1 cellular context compared by ENCODE assay signal in the genomic region with DNA sequence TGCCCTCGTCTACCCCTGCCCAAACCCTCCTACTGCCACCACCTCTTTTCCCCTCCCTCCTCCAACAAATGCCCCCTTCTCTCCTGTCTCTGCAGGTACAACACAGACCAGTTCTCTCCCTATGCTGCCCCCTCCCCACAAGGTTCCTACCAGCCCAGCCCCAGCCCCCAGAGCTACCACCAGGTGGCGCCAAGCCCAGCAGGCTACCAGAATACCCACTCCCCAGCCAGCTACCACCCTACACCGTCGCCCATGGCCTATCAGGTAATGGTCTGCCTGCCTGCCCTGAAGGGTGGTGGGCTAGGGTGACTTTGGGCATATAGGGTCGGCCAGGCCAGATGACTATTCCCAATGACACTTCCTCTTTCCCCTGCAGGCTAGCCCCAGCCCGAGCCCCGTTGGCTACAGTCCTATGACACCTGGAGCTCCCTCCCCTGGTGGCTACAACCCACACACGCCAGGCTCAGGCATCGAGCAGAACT.
TF ChIP-seq lines count a peak whose summit lies in the region.

No MANE protein-coding gene starts in this region.

TF ChIP-seq in HepG2, 621 proteins besides CTCF, POLR2A, EP300 and RAD21:
- TF ChIP-seq SALL1 (CRISPR knock-in tag; IDR thresholded peaks at IDR 0.05), result peak; percentile 40; the same call in 1 of the 2 replicates
- TF ChIP-seq U2AF2 (IDR thresholded peaks at IDR 0.05; ENCODE audit: low read depth, low read length), result no peak
- TF ChIP-seq STAG1 (CRISPR knock-in tag; IDR thresholded peaks at IDR 0.05), result peak; percentile 38
- TF ChIP-seq, protein P1, sequence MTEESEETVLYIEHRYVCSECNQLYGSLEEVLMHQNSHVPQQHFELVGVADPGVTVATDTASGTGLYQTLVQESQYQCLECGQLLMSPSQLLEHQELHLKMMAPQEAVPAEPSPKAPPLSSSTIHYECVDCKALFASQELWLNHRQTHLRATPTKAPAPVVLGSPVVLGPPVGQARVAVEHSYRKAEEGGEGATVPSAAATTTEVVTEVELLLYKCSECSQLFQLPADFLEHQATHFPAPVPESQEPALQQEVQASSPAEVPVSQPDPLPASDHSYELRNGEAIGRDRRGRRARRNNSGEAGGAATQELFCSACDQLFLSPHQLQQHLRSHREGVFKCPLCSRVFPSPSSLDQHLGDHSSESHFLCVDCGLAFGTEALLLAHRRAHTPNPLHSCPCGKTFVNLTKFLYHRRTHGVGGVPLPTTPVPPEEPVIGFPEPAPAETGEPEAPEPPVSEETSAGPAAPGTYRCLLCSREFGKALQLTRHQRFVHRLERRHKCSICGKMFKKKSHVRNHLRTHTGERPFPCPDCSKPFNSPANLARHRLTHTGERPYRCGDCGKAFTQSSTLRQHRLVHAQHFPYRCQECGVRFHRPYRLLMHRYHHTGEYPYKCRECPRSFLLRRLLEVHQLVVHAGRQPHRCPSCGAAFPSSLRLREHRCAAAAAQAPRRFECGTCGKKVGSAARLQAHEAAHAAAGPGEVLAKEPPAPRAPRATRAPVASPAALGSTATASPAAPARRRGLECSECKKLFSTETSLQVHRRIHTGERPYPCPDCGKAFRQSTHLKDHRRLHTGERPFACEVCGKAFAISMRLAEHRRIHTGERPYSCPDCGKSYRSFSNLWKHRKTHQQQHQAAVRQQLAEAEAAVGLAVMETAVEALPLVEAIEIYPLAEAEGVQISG (CRISPR knock-in tag; IDR thresholded peaks at IDR 0.05), result 0 out of 2 replicates have a peak, but pooled peaks have one; percentile 44
- TF ChIP-seq ZNF331 (CRISPR knock-in tag; IDR thresholded peaks at IDR 0.05), result no peak
- 0 out of 2 replicates have a peak, but pooled peaks have one; percentile 48 for TF ChIP-seq ZFP90 (CRISPR knock-in tag; IDR thresholded peaks at IDR 0.05; ENCODE audit: borderline replicate concordance)
- TF ChIP-seq, protein P2, sequence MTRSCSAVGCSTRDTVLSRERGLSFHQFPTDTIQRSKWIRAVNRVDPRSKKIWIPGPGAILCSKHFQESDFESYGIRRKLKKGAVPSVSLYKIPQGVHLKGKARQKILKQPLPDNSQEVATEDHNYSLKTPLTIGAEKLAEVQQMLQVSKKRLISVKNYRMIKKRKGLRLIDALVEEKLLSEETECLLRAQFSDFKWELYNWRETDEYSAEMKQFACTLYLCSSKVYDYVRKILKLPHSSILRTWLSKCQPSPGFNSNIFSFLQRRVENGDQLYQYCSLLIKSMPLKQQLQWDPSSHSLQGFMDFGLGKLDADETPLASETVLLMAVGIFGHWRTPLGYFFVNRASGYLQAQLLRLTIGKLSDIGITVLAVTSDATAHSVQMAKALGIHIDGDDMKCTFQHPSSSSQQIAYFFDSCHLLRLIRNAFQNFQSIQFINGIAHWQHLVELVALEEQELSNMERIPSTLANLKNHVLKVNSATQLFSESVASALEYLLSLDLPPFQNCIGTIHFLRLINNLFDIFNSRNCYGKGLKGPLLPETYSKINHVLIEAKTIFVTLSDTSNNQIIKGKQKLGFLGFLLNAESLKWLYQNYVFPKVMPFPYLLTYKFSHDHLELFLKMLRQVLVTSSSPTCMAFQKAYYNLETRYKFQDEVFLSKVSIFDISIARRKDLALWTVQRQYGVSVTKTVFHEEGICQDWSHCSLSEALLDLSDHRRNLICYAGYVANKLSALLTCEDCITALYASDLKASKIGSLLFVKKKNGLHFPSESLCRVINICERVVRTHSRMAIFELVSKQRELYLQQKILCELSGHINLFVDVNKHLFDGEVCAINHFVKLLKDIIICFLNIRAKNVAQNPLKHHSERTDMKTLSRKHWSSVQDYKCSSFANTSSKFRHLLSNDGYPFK (CRISPR knock-in tag; IDR thresholded peaks at IDR 0.05; ENCODE audit: borderline replicate concordance), result peak; percentile 44; the same call in 1 of the 2 replicates
- TF ChIP-seq, protein P3, sequence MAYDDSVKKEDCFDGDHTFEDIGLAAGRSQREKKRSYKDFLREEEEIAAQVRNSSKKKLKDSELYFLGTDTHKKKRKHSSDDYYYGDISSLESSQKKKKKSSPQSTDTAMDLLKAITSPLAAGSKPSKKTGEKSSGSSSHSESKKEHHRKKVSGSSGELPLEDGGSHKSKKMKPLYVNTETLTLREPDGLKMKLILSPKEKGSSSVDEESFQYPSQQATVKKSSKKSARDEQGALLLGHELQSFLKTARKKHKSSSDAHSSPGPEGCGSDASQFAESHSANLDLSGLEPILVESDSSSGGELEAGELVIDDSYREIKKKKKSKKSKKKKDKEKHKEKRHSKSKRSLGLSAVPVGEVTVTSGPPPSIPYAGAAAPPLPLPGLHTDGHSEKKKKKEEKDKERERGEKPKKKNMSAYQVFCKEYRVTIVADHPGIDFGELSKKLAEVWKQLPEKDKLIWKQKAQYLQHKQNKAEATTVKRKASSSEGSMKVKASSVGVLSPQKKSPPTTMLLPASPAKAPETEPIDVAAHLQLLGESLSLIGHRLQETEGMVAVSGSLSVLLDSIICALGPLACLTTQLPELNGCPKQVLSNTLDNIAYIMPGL (CRISPR knock-in tag; IDR thresholded peaks at IDR 0.05; ENCODE audit: borderline replicate concordance in 1 of 2, low read depth in 1 of 2), result 0 out of 4 replicates have a peak, but pooled peaks of 1 of the 2 experiments have one; percentile 20
- TF ChIP-seq, protein P4, sequence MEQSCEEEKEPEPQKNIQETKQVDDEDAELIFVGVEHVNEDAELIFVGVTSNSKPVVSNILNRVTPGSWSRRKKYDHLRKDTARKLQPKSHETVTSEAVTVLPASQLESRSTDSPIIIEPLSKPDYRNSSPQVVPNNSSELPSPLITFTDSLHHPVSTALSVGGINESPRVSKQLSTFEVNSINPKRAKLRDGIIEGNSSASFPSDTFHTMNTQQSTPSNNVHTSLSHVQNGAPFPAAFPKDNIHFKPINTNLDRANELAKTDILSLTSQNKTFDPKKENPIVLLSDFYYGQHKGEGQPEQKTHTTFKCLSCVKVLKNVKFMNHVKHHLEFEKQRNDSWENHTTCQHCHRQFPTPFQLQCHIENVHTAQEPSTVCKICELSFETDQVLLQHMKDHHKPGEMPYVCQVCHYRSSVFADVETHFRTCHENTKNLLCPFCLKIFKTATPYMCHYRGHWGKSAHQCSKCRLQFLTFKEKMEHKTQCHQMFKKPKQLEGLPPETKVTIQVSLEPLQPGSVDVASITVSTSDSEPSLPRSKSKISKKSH (CRISPR knock-in tag; IDR thresholded peaks at IDR 0.05; ENCODE audit: borderline replicate concordance), result 0 out of 2 replicates have a peak, but pooled peaks have one; percentile 46
- peak; percentile 45; the same call in 1 of the 2 replicates for TF ChIP-seq ZNF350 (CRISPR knock-in tag; IDR thresholded peaks at IDR 0.05; ENCODE audit: borderline replicate concordance, low read depth)
- TF ChIP-seq RNF2 (conservative IDR thresholded peaks at IDR 0.05; ENCODE audit: low read depth), result no peak
- no peak for TF ChIP-seq ZNF333 (CRISPR knock-in tag; IDR thresholded peaks at IDR 0.05; ENCODE audit: borderline replicate concordance)
- 0 out of 2 replicates have a peak, but pooled peaks have one; percentile 22 for TF ChIP-seq PCBP1 (IDR thresholded peaks at IDR 0.05; ENCODE audit: borderline replicate concordance, low read depth, low read length)
- TF ChIP-seq, protein P5, sequence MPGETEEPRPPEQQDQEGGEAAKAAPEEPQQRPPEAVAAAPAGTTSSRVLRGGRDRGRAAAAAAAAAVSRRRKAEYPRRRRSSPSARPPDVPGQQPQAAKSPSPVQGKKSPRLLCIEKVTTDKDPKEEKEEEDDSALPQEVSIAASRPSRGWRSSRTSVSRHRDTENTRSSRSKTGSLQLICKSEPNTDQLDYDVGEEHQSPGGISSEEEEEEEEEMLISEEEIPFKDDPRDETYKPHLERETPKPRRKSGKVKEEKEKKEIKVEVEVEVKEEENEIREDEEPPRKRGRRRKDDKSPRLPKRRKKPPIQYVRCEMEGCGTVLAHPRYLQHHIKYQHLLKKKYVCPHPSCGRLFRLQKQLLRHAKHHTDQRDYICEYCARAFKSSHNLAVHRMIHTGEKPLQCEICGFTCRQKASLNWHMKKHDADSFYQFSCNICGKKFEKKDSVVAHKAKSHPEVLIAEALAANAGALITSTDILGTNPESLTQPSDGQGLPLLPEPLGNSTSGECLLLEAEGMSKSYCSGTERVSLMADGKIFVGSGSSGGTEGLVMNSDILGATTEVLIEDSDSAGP (CRISPR knock-in tag; IDR thresholded peaks at IDR 0.05; ENCODE audit: borderline replicate concordance), result 0 out of 2 replicates have a peak, but pooled peaks have one; percentile 17
- TF ChIP-seq MATR3 (CRISPR knock-in tag; IDR thresholded peaks at IDR 0.05), result no peak
- 0 out of 2 replicates have a peak, but pooled peaks have one; percentile 42 for TF ChIP-seq NFE2L1 (CRISPR knock-in tag; IDR thresholded peaks at IDR 0.05; ENCODE audit: borderline replicate concordance)
- TF ChIP-seq, protein P6, sequence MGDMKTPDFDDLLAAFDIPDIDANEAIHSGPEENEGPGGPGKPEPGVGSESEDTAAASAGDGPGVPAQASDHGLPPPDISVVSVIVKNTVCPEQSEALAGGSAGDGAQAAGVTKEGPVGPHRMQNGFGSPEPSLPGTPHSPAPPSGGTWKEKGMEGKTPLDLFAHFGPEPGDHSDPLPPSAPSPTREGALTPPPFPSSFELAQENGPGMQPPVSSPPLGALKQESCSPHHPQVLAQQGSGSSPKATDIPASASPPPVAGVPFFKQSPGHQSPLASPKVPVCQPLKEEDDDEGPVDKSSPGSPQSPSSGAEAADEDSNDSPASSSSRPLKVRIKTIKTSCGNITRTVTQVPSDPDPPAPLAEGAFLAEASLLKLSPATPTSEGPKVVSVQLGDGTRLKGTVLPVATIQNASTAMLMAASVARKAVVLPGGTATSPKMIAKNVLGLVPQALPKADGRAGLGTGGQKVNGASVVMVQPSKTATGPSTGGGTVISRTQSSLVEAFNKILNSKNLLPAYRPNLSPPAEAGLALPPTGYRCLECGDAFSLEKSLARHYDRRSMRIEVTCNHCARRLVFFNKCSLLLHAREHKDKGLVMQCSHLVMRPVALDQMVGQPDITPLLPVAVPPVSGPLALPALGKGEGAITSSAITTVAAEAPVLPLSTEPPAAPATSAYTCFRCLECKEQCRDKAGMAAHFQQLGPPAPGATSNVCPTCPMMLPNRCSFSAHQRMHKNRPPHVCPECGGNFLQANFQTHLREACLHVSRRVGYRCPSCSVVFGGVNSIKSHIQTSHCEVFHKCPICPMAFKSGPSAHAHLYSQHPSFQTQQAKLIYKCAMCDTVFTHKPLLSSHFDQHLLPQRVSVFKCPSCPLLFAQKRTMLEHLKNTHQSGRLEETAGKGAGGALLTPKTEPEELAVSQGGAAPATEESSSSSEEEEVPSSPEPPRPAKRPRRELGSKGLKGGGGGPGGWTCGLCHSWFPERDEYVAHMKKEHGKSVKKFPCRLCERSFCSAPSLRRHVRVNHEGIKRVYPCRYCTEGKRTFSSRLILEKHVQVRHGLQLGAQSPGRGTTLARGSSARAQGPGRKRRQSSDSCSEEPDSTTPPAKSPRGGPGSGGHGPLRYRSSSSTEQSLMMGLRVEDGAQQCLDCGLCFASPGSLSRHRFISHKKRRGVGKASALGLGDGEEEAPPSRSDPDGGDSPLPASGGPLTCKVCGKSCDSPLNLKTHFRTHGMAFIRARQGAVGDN (CRISPR knock-in tag; IDR thresholded peaks at IDR 0.05), result peak; percentile 53
- 0 out of 2 replicates have a peak, but pooled peaks have one; percentile 48 for TF ChIP-seq MAZ (IDR thresholded peaks at IDR 0.05; ENCODE audit: borderline replicate concordance, low read depth, low read length)
- no peak for TF ChIP-seq MAZ (CRISPR knock-in tag; IDR thresholded peaks at IDR 0.05; ENCODE audit: low read depth)
- TF ChIP-seq, protein P7, sequence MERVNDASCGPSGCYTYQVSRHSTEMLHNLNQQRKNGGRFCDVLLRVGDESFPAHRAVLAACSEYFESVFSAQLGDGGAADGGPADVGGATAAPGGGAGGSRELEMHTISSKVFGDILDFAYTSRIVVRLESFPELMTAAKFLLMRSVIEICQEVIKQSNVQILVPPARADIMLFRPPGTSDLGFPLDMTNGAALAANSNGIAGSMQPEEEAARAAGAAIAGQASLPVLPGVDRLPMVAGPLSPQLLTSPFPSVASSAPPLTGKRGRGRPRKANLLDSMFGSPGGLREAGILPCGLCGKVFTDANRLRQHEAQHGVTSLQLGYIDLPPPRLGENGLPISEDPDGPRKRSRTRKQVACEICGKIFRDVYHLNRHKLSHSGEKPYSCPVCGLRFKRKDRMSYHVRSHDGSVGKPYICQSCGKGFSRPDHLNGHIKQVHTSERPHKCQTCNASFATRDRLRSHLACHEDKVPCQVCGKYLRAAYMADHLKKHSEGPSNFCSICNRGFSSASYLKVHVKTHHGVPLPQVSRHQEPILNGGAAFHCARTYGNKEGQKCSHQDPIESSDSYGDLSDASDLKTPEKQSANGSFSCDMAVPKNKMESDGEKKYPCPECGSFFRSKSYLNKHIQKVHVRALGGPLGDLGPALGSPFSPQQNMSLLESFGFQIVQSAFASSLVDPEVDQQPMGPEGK (CRISPR knock-in tag; IDR thresholded peaks at IDR 0.05), result peak; percentile 54
- peak; percentile 20; the same call in 1 of the 2 replicates for TF ChIP-seq SMC3 (IDR thresholded peaks at IDR 0.05; ENCODE audit: low read length)
- peak; percentile 42 for TF ChIP-seq XRCC5 (optimal IDR thresholded peaks at IDR 0.05; ENCODE audit: low read length)
TF ChIP-seq in HepG2: peak in this region for 16.
